In the genomic region with DNA sequence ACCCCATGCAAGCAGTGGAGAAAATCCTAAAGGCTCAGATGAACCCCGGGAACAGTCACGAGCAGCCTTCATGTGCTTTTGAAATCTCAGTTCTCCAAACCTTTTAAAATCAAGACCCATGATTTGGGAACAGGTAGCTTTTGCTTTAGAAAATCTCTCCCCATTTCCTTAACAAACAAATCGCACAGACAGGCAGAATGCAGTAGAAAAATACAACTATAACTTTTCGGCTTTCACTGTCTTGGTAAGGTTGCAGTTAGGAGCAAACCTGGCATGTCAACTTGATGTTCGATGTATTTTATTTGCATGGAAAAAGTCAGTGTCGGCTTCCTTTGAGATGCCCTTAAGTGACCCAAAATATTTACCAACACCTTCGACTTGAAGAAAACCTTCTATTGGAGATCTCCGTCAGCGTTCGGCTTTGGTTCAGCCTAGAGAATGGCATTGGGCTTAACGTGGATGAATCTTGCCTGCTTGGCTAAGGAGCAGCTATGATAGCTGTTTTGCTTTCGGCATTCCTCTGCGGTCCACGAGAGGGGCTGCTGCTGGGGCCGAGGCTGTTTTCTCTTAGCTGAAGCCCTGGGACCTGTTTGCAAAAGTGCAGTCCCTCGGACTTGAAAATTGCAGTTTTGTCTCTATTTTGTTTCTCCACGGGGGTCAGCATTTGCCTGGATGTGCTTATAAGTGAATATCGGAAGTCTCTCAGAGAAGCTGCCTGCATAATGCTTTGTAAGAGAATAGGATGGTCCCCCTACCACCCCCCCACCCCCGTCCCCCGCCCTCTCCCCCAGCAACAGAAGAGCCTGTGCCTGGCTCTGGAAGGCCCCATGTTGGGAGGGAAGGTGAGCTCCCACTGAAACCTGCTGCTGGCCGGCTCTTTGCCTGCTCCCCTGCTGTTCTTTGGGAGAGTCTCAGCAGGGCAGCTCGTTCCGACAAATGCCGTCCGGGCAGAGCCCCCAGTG, we compare ENCODE assay signal across 11 cellular contexts. TPM values are rescaled to one million over a fixed set of nuclear protein-coding genes. Genes with fewer than 3 reads are reported as not detected.
DNase-seq lines count a peak whose midpoint lies in the region; ATAC-seq, FAIRE-seq and TF ChIP-seq lines count a peak whose summit lies in the region.
"Had no signal": no experiment of that assay in that cellular context is flagged by ENCODE, and none has a peak within 500 bp of the region (broad histone marks: within the 10 kb centered on the region; RNA-seq: fewer than 3 reads in every experiment).

No MANE protein-coding gene starts in this region.

- POLR2A ChIA-PET in activated CD8-positive, alpha-beta T cell treated with anti-CD3 and anti-CD28 coated beads for 36 hours (lab: Charles Lee) = no interaction called here

- no peak for DNase-seq in cardiac muscle cell (ENCODE audit: low read depth in 1 of 2, low spot score in 1 of 2)
- no peak for DNase-seq in left cardiac atrium
- peak; percentile 36 for DNase-seq in astrocyte of the hippocampus (ENCODE audit: low read depth, low spot score)
- peak; percentile 33 for DNase-seq in iPS-NIHi11 (ENCODE audit: low spot score)
- DNase-seq in suprapubic skin (ENCODE audit: low spot score in 2 of 2) = no peak
- DNase-seq in activated CD8-positive, alpha-beta T cell treated with anti-CD3 and anti-CD28 coated beads for 36 hours = no peak
- no peak for DNase-seq in kidney
- DNase-seq: KG1 had no signal

- CTCF ChIA-PET in activated CD8-positive, alpha-beta T cell treated with anti-CD3 and anti-CD28 coated beads for 36 hours (lab: Charles Lee) = interaction anchor here (2.2 kb wide), 1 partner anchor 15 kb away, joined by 10 read pairs; no protein-coding TSS in a partner anchor

- H3K36me3 ChIP-seq in cardiac muscle cell (no peaks in the 10 kb centered on the region), suprapubic skin (no peaks in the 10 kb centered on the region), kidney (ENCODE audit: control insufficient read depth in 1 of 2, insufficient read depth in 2 of 2, low read length in 2 of 2) (no peaks in the 10 kb centered on the region)
- H3K36me3 ChIP-seq: heart right ventricle had no signal

- TF ChIP-seq POLR2A in suprapubic skin (IDR thresholded peaks at IDR 0.05) = no peak

- intact Hi-C loops in left cardiac atrium (cut with DNase I) = loop anchor here in 1 of 2 donors (10.0 kb wide), 1 partner anchor 217 kb away; no protein-coding TSS in a partner anchor
- intact Hi-C loops in activated CD8-positive, alpha-beta T cell treated with anti-CD3 and anti-CD28 coated beads for 36 hours (cut with micrococcal nuclease) = no loop called here
- intact Hi-C loops in kidney (cut with DNase I) = no loop called here

- H3K27me3 Mint-ChIP-seq in activated CD8-positive, alpha-beta T cell treated with anti-CD3 and anti-CD28 coated beads for 36 hours = peaks cover 57% of the 10 kb centered on the region

- H3K27ac Mint-ChIP-seq in activated CD8-positive, alpha-beta T cell treated with anti-CD3 and anti-CD28 coated beads for 36 hours = no peak overlapping the region

- peaks cover 2% of the 10 kb centered on the region for H3K4me1 Mint-ChIP-seq in activated CD8-positive, alpha-beta T cell treated with anti-CD3 and anti-CD28 coated beads for 36 hours (ENCODE audit: low read depth)

- TF ChIP-seq CTCF in cardiac muscle cell (IDR thresholded peaks at IDR 0.05; ENCODE audit: low read depth, low read length) = no peak
- TF ChIP-seq CTCF in suprapubic skin (IDR thresholded peaks at IDR 0.05) = no peak
- no peak for TF ChIP-seq CTCF in activated CD8-positive, alpha-beta T cell treated with anti-CD3 and anti-CD28 coated beads for 36 hours (IDR thresholded peaks at IDR 0.05)
- TF ChIP-seq CTCF in kidney (IDR thresholded peaks at IDR 0.05; ENCODE audit: borderline replicate concordance, extremely low read depth, insufficient read depth) = no peak

- H3K4me3 ChIP-seq in cardiac muscle cell = peak overlapping the region; percentile 50
- peak overlapping the region; percentile 44 for H3K4me3 ChIP-seq in suprapubic skin
- H3K4me3 ChIP-seq in kidney (ENCODE audit: low read length in 2 of 2) = no peak overlapping the region

- H3K9me3 ChIP-seq in cardiac muscle cell (ENCODE audit: low read depth) (no peaks in the 10 kb centered on the region), suprapubic skin (no peaks in the 10 kb centered on the region), kidney (ENCODE audit: control insufficient read depth in 1 of 2, low read length in 2 of 2) (no peaks in the 10 kb centered on the region)
- H3K9me3 ChIP-seq: heart right ventricle had no signal

- TF ChIP-seq EP300 in suprapubic skin (IDR thresholded peaks at IDR 0.05) = no peak

- no peak for FAIRE-seq in kidney (lab: Jason Lieb, UNC)

- no peaks in the 10 kb centered on the region for H3K9me3 Mint-ChIP-seq in activated CD8-positive, alpha-beta T cell treated with anti-CD3 and anti-CD28 coated beads for 36 hours

- no peak overlapping the region for H3K4me3 Mint-ChIP-seq in activated CD8-positive, alpha-beta T cell treated with anti-CD3 and anti-CD28 coated beads for 36 hours

- H3K27me3 ChIP-seq in cardiac muscle cell (peaks cover 60% of the 10 kb centered on the region), suprapubic skin (peaks cover 86% of the 10 kb centered on the region)

- 1% methylated on average over 23 of the region's 25 CpGs for WGBS in suprapubic skin

- no peak overlapping the region for H3K27ac ChIP-seq in cardiac muscle cell
- H3K27ac ChIP-seq in suprapubic skin = no peak overlapping the region
- H3K27ac ChIP-seq in kidney (ENCODE audit: low read depth in 2 of 2, low read length in 2 of 2) = no peak overlapping the region
- H3K27ac ChIP-seq: C4-2B, heart right ventricle had no signal

- ATAC-seq in left cardiac atrium (no peak), HG02852 (IDR thresholded peaks at IDR 0.05; ENCODE audit: unreplicated experiment) (no peak)
- ATAC-seq in activated CD8-positive, alpha-beta T cell treated with anti-CD3 and anti-CD28 coated beads for 36 hours = no peak

- H3K9ac ChIP-seq in kidney (ENCODE audit: low read length in 2 of 2) = no peak overlapping the region

- peaks cover 8% of the 10 kb centered on the region for H3K4me1 ChIP-seq in cardiac muscle cell (ENCODE audit: low read depth)
- H3K4me1 ChIP-seq in suprapubic skin = peaks cover 31% of the 10 kb centered on the region
- H3K4me1 ChIP-seq in kidney (ENCODE audit: control insufficient read depth in 1 of 2, insufficient read depth in 1 of 2, low read depth in 1 of 2, low read length in 2 of 2) = peaks cover 0 to 15% of the 10 kb centered on the region in 2 donors

- H3K36me3 Mint-ChIP-seq in activated CD8-positive, alpha-beta T cell treated with anti-CD3 and anti-CD28 coated beads for 36 hours (ENCODE audit: low read depth) = no peaks in the 10 kb centered on the region

RNA-seq across cellular contexts. Expression of gene TMEM132B, which starts 1.9 kb away (rescaled TPM):
- total RNA-seq in cardiac muscle cell (2.4 and 2.9 TPM in 2 replicates), left cardiac atrium (1 to 10 TPM; 2.4 to 2.8 TPM), suprapubic skin (1 to 10 TPM; 1.7 to 5.7 (median 3.6) TPM), kidney (0.60 TPM)
- polyA plus RNA-seq in cardiac muscle cell (2.0 and 2.6 TPM in 2 replicates), kidney (ENCODE audit: insufficient read depth, low read depth, low replicate concordance) (0.06 TPM)
- total RNA-seq in activated CD8-positive, alpha-beta T cell treated with anti-CD3 and anti-CD28 coated beads for 36 hours = not detected

Comparison
In these comparisons a context has a peak if more than half of its experiments do, and no peak if none do; other contexts are left out.
1. DNase-seq: peak in astrocyte of the hippocampus (single experiment) and iPS-NIHi11 (single experiment); none in cardiac muscle cell (0 of 2), left cardiac atrium (single experiment), suprapubic skin (0 of 2), activated CD8-positive, alpha-beta T cell treated with anti-CD3 and anti-CD28 coated beads for 36 hours (single experiment) and kidney (single experiment).
2. H3K4me3 ChIP-seq: peak in cardiac muscle cell (single experiment) and suprapubic skin (single experiment); none in kidney (0 of 2).